Comparison of ENCODE assay signal across 1 cellular context in genomic region chr6:108959972-108960582, GRCh38.
TF ChIP-seq lines count a peak whose summit lies in the region.

No MANE protein-coding gene starts in this region.

TF ChIP-seq in H1, 55 proteins besides CTCF, POLR2A, EP300 and RAD21:
- TF ChIP-seq CHD1 (IDR thresholded peaks at IDR 0.05; ENCODE audit: low read depth, low read length): no peak
- no peak for TF ChIP-seq RFX5 (IDR thresholded peaks at IDR 0.05; ENCODE audit: borderline replicate concordance, low read depth, low read length)
- TF ChIP-seq RBBP5 (IDR thresholded peaks at IDR 0.05; ENCODE audit: borderline replicate concordance, low read depth, low read length): no peak
- no peak for TF ChIP-seq RNF2 (IDR thresholded peaks at IDR 0.05; ENCODE audit: borderline replicate concordance, low read depth, low read length, missing control alignments, poor library complexity, severe bottlenecking)
- no peak for TF ChIP-seq E2F6 (IDR thresholded peaks at IDR 0.05)
- no peak for TF ChIP-seq NRF1 (IDR thresholded peaks at IDR 0.05; ENCODE audit: low read depth, low read length)
- no peak for TF ChIP-seq SP4 (IDR thresholded peaks at IDR 0.05; ENCODE audit: low read length)
- no peak for TF ChIP-seq HDAC2 (IDR thresholded peaks at IDR 0.05; ENCODE audit: borderline replicate concordance in 1 of 2, low read depth in 2 of 2, low read length in 2 of 2)
- no peak for TF ChIP-seq TCF12 (IDR thresholded peaks at IDR 0.05; ENCODE audit: low read depth, low read length)
- TF ChIP-seq JUN (IDR thresholded peaks at IDR 0.05; ENCODE audit: low read depth, low read length): no peak
- TF ChIP-seq SIN3A (conservative IDR thresholded peaks at IDR 0.05 in 1 of 2, IDR thresholded peaks at IDR 0.05 in 1 of 2; ENCODE audit: low read depth in 1 of 2, low read length in 2 of 2): no peak
- no peak for TF ChIP-seq BACH1 (IDR thresholded peaks at IDR 0.05; ENCODE audit: low read length)
- no peak for TF ChIP-seq POU5F1 (IDR thresholded peaks at IDR 0.05; ENCODE audit: low read depth, low read length)
- no peak for TF ChIP-seq GTF2F1 (IDR thresholded peaks at IDR 0.05; ENCODE audit: borderline replicate concordance, low read depth, low read length)
- no peak for TF ChIP-seq SRF (IDR thresholded peaks at IDR 0.05; ENCODE audit: low read depth, low read length)
- no peak for TF ChIP-seq CEBPB (IDR thresholded peaks at IDR 0.05; ENCODE audit: low read depth, low read length)
- TF ChIP-seq HDAC6 (IDR thresholded peaks at IDR 0.05; ENCODE audit: low read depth, low read length): no peak
- no peak for TF ChIP-seq MAX (IDR thresholded peaks at IDR 0.05)
- TF ChIP-seq ATF2 (IDR thresholded peaks at IDR 0.05; ENCODE audit: low read length): no peak
